16 cellular contexts compared by ENCODE assay signal in genomic region chr2:175445276-175445675, GRCh38.
"Had no signal": no experiment of that assay in that cellular context is flagged by ENCODE, and none has a peak within 500 bp of the region (broad histone marks: within the 10 kb centered on the region; RNA-seq: fewer than 3 reads in every experiment).

No MANE protein-coding gene starts in this region.

- H3K27me3 ChIP-seq: body of pancreas, testis had no signal

- ATAC-seq: activated T-cell treated with anti-CD3 and anti-CD28 coated beads, Interleukin-2, amount 50 U/mL, for 4 hours; body of pancreas; psoas muscle; stimulated activated naive CD8-positive, alpha-beta T cell treated with anti-CD3 and anti-CD28 coated beads, Interleukin-15, amount 100 ng/mL, for 72 hours had no signal

- H3K27ac Mint-ChIP-seq: activated CD4-positive, alpha-beta memory T cell treated with anti-CD3 and anti-CD28 coated beads, Interleukin-2, amount 10 ng/mL, durations not matched to agents 7 days and 5 days; activated naive CD8-positive, alpha-beta T cell treated with anti-CD3 and anti-CD28 coated beads for 36 hours; stimulated activated naive CD8-positive, alpha-beta T cell treated with anti-CD3 and anti-CD28 coated beads, Interleukin-15, amount 100 ng/mL, for 72 hours had no signal

- H3K36me3 Mint-ChIP-seq: activated naive CD8-positive, alpha-beta T cell treated with anti-CD3 and anti-CD28 coated beads for 36 hours had no signal

- H3K27ac ChIP-seq: body of pancreas, psoas muscle, testis, VCaP had no signal

- H3K4me3 Mint-ChIP-seq: activated CD4-positive, alpha-beta memory T cell treated with anti-CD3 and anti-CD28 coated beads, Interleukin-2, amount 10 ng/mL, durations not matched to agents 7 days and 5 days; activated naive CD8-positive, alpha-beta T cell treated with anti-CD3 and anti-CD28 coated beads for 36 hours; activated T-cell treated with anti-CD3 and anti-CD28 coated beads, Interleukin-2, amount 50 U/mL, for 4 hours; neural crest cell; stimulated activated naive CD8-positive, alpha-beta T cell treated with anti-CD3 and anti-CD28 coated beads, Interleukin-15, amount 100 ng/mL, for 72 hours had no signal

- DNase-seq: activated CD4-positive, alpha-beta memory T cell treated with anti-CD3 and anti-CD28 coated beads, Interleukin-2, amount 10 ng/mL, durations not matched to agents 7 days and 5 days; activated gamma-delta T cell treated with Interleukin-2 at 50 U/mL for 16 hours; activated naive CD8-positive, alpha-beta T cell treated with anti-CD3 and anti-CD28 coated beads for 36 hours; activated T-cell treated with anti-CD3 and anti-CD28 coated beads, Interleukin-2, amount 50 U/mL, for 4 hours; amygdala; body of pancreas; caudate nucleus; islet precursor cell; midbrain; psoas muscle; stimulated activated CD4-positive, alpha-beta T cell treated with anti-CD3 and anti-CD28 coated beads, Interleukin-1b, Interleukin-23, amount 100 ng/mL, for 48 hours; stimulated activated naive CD8-positive, alpha-beta T cell treated with anti-CD3 and anti-CD28 coated beads, Interleukin-15, amount 100 ng/mL, for 72 hours; testis had no signal

- H3K4me1 ChIP-seq: body of pancreas, psoas muscle, testis had no signal

- H3K9me3 ChIP-seq: body of pancreas, psoas muscle, testis had no signal

- H3K4me1 Mint-ChIP-seq: activated CD4-positive, alpha-beta memory T cell treated with anti-CD3 and anti-CD28 coated beads, Interleukin-2, amount 10 ng/mL, durations not matched to agents 7 days and 5 days; activated naive CD8-positive, alpha-beta T cell treated with anti-CD3 and anti-CD28 coated beads for 36 hours; stimulated activated naive CD8-positive, alpha-beta T cell treated with anti-CD3 and anti-CD28 coated beads, Interleukin-15, amount 100 ng/mL, for 72 hours had no signal

- H3K27me3 Mint-ChIP-seq: activated CD4-positive, alpha-beta memory T cell treated with anti-CD3 and anti-CD28 coated beads, Interleukin-2, amount 10 ng/mL, durations not matched to agents 7 days and 5 days had no signal

- H3K9me3 Mint-ChIP-seq: activated CD4-positive, alpha-beta memory T cell treated with anti-CD3 and anti-CD28 coated beads, Interleukin-2, amount 10 ng/mL, durations not matched to agents 7 days and 5 days; activated naive CD8-positive, alpha-beta T cell treated with anti-CD3 and anti-CD28 coated beads for 36 hours; activated T-cell treated with anti-CD3 and anti-CD28 coated beads, Interleukin-2, amount 50 U/mL, for 4 hours; neural crest cell had no signal

- H3K4me3 ChIP-seq: body of pancreas, lung, psoas muscle, testis had no signal
